21 cellular contexts compared by ENCODE assay signal in genomic region chr7:74387606-74388005, GRCh38.
"Had no signal": no experiment of that assay in that cellular context is flagged by ENCODE, and none has a peak within 500 bp of the region (broad histone marks: within the 10 kb centered on the region; RNA-seq: fewer than 3 reads in every experiment).

No MANE protein-coding gene starts in this region.

- H3K27me3 ChIP-seq: dorsolateral prefrontal cortex, heart left ventricle, sigmoid colon, transverse colon had no signal

- H3K4me3 Mint-ChIP-seq: naive thymus-derived CD8-positive, alpha-beta T cell; stimulated activated naive B cell treated with anti-CD40 and anti-IgM and Interleukin-4, amounts not matched to agents 10 μg/mL and 1 μg/mL and 100 μg/mL, for 72 hours; stimulated activated naive CD8-positive, alpha-beta T cell treated with anti-CD3 and anti-CD28 coated beads, Interleukin-15, amount 100 ng/mL, for 72 hours had no signal

- H3K4me1 Mint-ChIP-seq: naive thymus-derived CD8-positive, alpha-beta T cell; stimulated activated naive B cell treated with anti-CD40 and anti-IgM and Interleukin-4, amounts not matched to agents 10 μg/mL and 1 μg/mL and 100 μg/mL, for 72 hours; stimulated activated naive CD8-positive, alpha-beta T cell treated with anti-CD3 and anti-CD28 coated beads, Interleukin-15, amount 100 ng/mL, for 72 hours had no signal

- H3K4me3 ChIP-seq: dorsolateral prefrontal cortex, heart left ventricle, mucosa of descending colon, sigmoid colon, skin epidermis, thoracic aorta, transverse colon had no signal

- DNase-seq: cortex of kidney; dorsolateral prefrontal cortex; effector CD8-positive, alpha-beta T cell; hippocampal formation; kidney glomerular epithelial cell; mammary epithelial cell; mucosa of descending colon; naive thymus-derived CD8-positive, alpha-beta T cell; sigmoid colon; stimulated activated CD4-positive, alpha-beta T cell treated with anti-CD3 and anti-CD28 coated beads, Interleukin-2, amount 100 ng/mL, for 24 hours; stimulated activated CD4-positive, alpha-beta T cell treated with anti-CD3 and anti-CD28 coated beads, Interleukin-4, amount 100 ng/mL, for 4 hours; stimulated activated naive B cell treated with anti-CD40 and anti-IgM and Interleukin-4, amounts not matched to agents 10 μg/mL and 1 μg/mL and 100 μg/mL, for 72 hours; stimulated activated naive CD8-positive, alpha-beta T cell treated with anti-CD3 and anti-CD28 coated beads, Interleukin-15, amount 100 ng/mL, for 72 hours; substantia nigra; transverse colon had no signal

- H3K27ac ChIP-seq: heart left ventricle, sigmoid colon, skin epidermis, thoracic aorta, transverse colon had no signal

- FAIRE-seq: frontal cortex, islet of Langerhans had no signal

- ATAC-seq: esophagus mucosa; heart left ventricle; mucosa of descending colon; naive thymus-derived CD8-positive, alpha-beta T cell; stimulated activated naive B cell treated with anti-CD40 and anti-IgM and Interleukin-4, amounts not matched to agents 10 μg/mL and 1 μg/mL and 100 μg/mL, for 72 hours; stimulated activated naive CD8-positive, alpha-beta T cell treated with anti-CD3 and anti-CD28 coated beads, Interleukin-15, amount 100 ng/mL, for 72 hours had no signal

- H3K9me3 Mint-ChIP-seq: naive thymus-derived CD8-positive, alpha-beta T cell; stimulated activated naive B cell treated with anti-CD40 and anti-IgM and Interleukin-4, amounts not matched to agents 10 μg/mL and 1 μg/mL and 100 μg/mL, for 72 hours; stimulated activated naive CD8-positive, alpha-beta T cell treated with anti-CD3 and anti-CD28 coated beads, Interleukin-15, amount 100 ng/mL, for 72 hours had no signal

- H3K27ac Mint-ChIP-seq: naive thymus-derived CD8-positive, alpha-beta T cell; stimulated activated naive B cell treated with anti-CD40 and anti-IgM and Interleukin-4, amounts not matched to agents 10 μg/mL and 1 μg/mL and 100 μg/mL, for 72 hours had no signal

- H3K9me3 ChIP-seq: heart left ventricle, mucosa of descending colon, sigmoid colon, thoracic aorta, transverse colon had no signal

- H3K4me1 ChIP-seq: heart left ventricle, sigmoid colon, transverse colon had no signal

- H3K27me3 Mint-ChIP-seq: naive thymus-derived CD8-positive, alpha-beta T cell; stimulated activated naive B cell treated with anti-CD40 and anti-IgM and Interleukin-4, amounts not matched to agents 10 μg/mL and 1 μg/mL and 100 μg/mL, for 72 hours; stimulated activated naive CD8-positive, alpha-beta T cell treated with anti-CD3 and anti-CD28 coated beads, Interleukin-15, amount 100 ng/mL, for 72 hours had no signal
